ENCODE assay signal across 8 cellular contexts in the genomic region with DNA sequence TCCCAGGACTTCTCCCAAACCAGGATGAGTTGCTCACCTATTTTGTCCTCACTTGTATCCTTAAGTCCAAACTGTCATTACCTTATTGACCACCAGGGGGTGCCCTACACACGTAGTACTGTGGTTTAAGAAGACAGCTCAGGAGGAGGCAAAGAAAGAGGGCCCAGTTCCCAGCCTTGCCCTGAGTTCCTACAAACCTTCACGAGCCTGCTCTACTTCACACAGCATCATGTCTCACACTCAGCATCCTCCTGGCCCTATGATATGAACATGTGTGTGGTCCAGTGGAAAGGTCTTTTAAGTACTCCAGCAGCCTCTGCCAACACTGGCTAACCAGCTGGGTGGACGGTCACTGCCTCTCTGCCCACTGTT. TPM values are rescaled to one million over a fixed set of nuclear protein-coding genes. Genes with fewer than 3 reads are reported as not detected.
DNase-seq lines count a peak whose midpoint lies in the region; ATAC-seq, FAIRE-seq and TF ChIP-seq lines count a peak whose summit lies in the region.

No MANE protein-coding gene starts in this region.

- POLR2A ChIA-PET in GM10248 (lab: Yijun Ruan, JAX) (interaction anchor here (0.5 to 1.7 kb wide), 2 partner anchors 8 to 28 kb away, joined by 4 to 7 read pairs; a partner anchor contains a TSS), SK-N-SH (lab: Yijun Ruan, JAX) (interaction anchor here (0.9 to 2.4 kb wide), 2 partner anchors 20 to 22 kb away, joined by 3 to 5 read pairs; no protein-coding TSS in a partner anchor)

- FAIRE-seq in pancreas (lab: Jason Lieb, UNC): no peak

- TF ChIP-seq CTCF in GM10248 (IDR thresholded peaks at IDR 0.05; ENCODE audit: control extremely low read depth, extremely low read depth, low read depth, missing control alignments) (peak; percentile 88), SK-N-SH (IDR thresholded peaks at IDR 0.05) (peak; percentile 83), gastroesophageal sphincter (IDR thresholded peaks at IDR 0.05) (peak; percentile 84 to 94 (median 89)), pancreas (IDR thresholded peaks at IDR 0.05) (peak; percentile 80 to 95 (median 85)), type B pancreatic cell (conservative IDR thresholded peaks at IDR 0.05) (peak; percentile 90)

- peaks cover 0 to 14% of the 10 kb centered on the region in 2 experiments; a peak in 1 of 4 replicates for H3K4me1 ChIP-seq in SK-N-SH (ENCODE audit: control insufficient read depth in 1 of 2, insufficient read depth in 2 of 2, low read depth in 1 of 2, low read length in 1 of 2)
- peaks cover 2 to 47% (median 23%) of the 10 kb centered on the region in 3 donors for H3K4me1 ChIP-seq in gastroesophageal sphincter
- peaks cover 0 to 15% (median 8%) of the 10 kb centered on the region in 3 donors for H3K4me1 ChIP-seq in pancreas

- TF ChIP-seq POLR2A in gastroesophageal sphincter (IDR thresholded peaks at IDR 0.05): no peak

- H3K27me3 Mint-ChIP-seq in type B pancreatic cell: no peaks in the 10 kb centered on the region

- H3K27ac ChIP-seq in SK-N-SH (ENCODE audit: low read depth in 2 of 2, low read length in 1 of 2) (peak overlapping the region in 1 of 2 experiments; percentile 26; a peak in 1 of 4 replicates), gastroesophageal sphincter (peak overlapping the region; percentile 25 to 78 (median 72)), pancreas (no peak overlapping the region)

- H3K27me3 ChIP-seq in SK-N-SH (ENCODE audit: insufficient read depth): no peaks in the 10 kb centered on the region
- no peaks in the 10 kb centered on the region for H3K27me3 ChIP-seq in gastroesophageal sphincter
- H3K27me3 ChIP-seq in pancreas: no peaks in the 10 kb centered on the region

- ATAC-seq in gastroesophageal sphincter (peak; percentile 72), pancreas (peak; percentile 70 to 85 (median 78)), GM18517 (IDR thresholded peaks at IDR 0.05; ENCODE audit: unreplicated experiment) (no peak)

- H4K20me1 ChIP-seq in SK-N-SH (ENCODE audit: insufficient read depth): no peaks in the 10 kb centered on the region

- intact Hi-C loops in pancreas (cut with DNase I): loop anchor here in 2 of 3 donors (5.0 kb wide), 1 partner anchor 115 kb away; no protein-coding TSS in a partner anchor

- H3K4me3 Mint-ChIP-seq in type B pancreatic cell: peak overlapping the region; percentile 74

- WGBS in SK-N-SH (ENCODE audit: low lambda C conversion rate): 33% methylated on average over 3 of the region's 3 CpGs
- WGBS in gastroesophageal sphincter (ENCODE audit: low coverage in 1 of 2), 2 donors: 0 to 64% methylated on average over 1 to 2 of the region's 3 CpGs
- 28 to 35% methylated on average over 3 of the region's 3 CpGs for WGBS in pancreas, 2 donors

- peak; percentile 82 for TF ChIP-seq RAD21 in SK-N-SH (IDR thresholded peaks at IDR 0.05; ENCODE audit: low read length)

- peaks cover 10% of the 10 kb centered on the region for H3F3A ChIP-seq in SK-N-SH (replicated peaks; ENCODE audit: insufficient read depth)

- H3K79me2 ChIP-seq in SK-N-SH (ENCODE audit: insufficient read depth): peaks cover 26% of the 10 kb centered on the region

- peaks cover 8% of the 10 kb centered on the region for H3K36me3 Mint-ChIP-seq in type B pancreatic cell

- no peak for TF ChIP-seq EP300 in SK-N-SH (IDR thresholded peaks at IDR 0.05; ENCODE audit: borderline replicate concordance in 1 of 2, low read depth in 1 of 2, low read length in 1 of 2)
- no peak for TF ChIP-seq EP300 in gastroesophageal sphincter (IDR thresholded peaks at IDR 0.05)

- H3K9me3 ChIP-seq in SK-N-SH: no peaks in the 10 kb centered on the region
- H3K9me3 ChIP-seq in gastroesophageal sphincter: no peaks in the 10 kb centered on the region
- H3K9me3 ChIP-seq in pancreas: no peaks in the 10 kb centered on the region

- 0 out of 2 replicates have a peak overlapping the region, but pooled peaks have one; percentile 43 for H2AFZ ChIP-seq in SK-N-SH (ENCODE audit: low read depth)

- CTCF ChIA-PET in GM10248 (lab: Yijun Ruan, JAX) (interaction anchor here (0.6 to 9.0 kb wide), 57 partner anchors 9 to 716 kb away, joined by 3 to 109 read pairs (median 4); a partner anchor contains a TSS), SK-N-SH (lab: Yijun Ruan, JAX) (interaction anchor here (0.6 to 4.6 kb wide), 40 partner anchors 8 to 581 kb away, joined by 3 to 40 read pairs (median 4); a partner anchor contains a TSS)

- H3K36me3 ChIP-seq in SK-N-SH (replicated peaks in 1 of 2; ENCODE audit: control insufficient read depth in 1 of 2, insufficient read depth in 2 of 2, low read length in 1 of 2) (no peaks in the 10 kb centered on the region), gastroesophageal sphincter (no peaks in the 10 kb centered on the region), pancreas (no peaks in the 10 kb centered on the region)

- no peaks in the 10 kb centered on the region for H3K9me2 ChIP-seq in SK-N-SH

- H3K4me2 ChIP-seq in SK-N-SH: no peak overlapping the region

- H3K4me3 ChIP-seq in SK-N-SH (ENCODE audit: low read depth in 2 of 2, low read length in 1 of 2) (peak overlapping the region in 1 of 2 experiments; percentile 30; a peak in 1 of 4 replicates), gastroesophageal sphincter (no peak overlapping the region), pancreas (no peak overlapping the region)

- H3K9me3 Mint-ChIP-seq in type B pancreatic cell: no peaks in the 10 kb centered on the region

- H3K27ac Mint-ChIP-seq in type B pancreatic cell: peak overlapping the region; percentile 76

- DNase-seq in GM10248 (ENCODE audit: extremely low spot score) (peak; percentile 66), NCI-H1105 treated with DMSO at 0.1 percent for 48 hours (lab: John Stamatoyannopoulos, UW) (peak; percentile 83), SK-N-SH (peak; percentile 62), pancreas (peak in 4 of 6 donors; percentile 79 to 90 (median 86)), type B pancreatic cell (ENCODE audit: extremely low spot score, unreplicated experiment) (no peak)
- peak; percentile 84 for DNase-seq in activated naive CD4-positive, alpha-beta T cell treated with Interleukin-2 at 50 U/mL for 16 hours

- H3K4me1 Mint-ChIP-seq in type B pancreatic cell (ENCODE audit: unreplicated experiment): peaks cover 27% of the 10 kb centered on the region

- no peak overlapping the region for H3K9ac ChIP-seq in SK-N-SH

TF ChIP-seq in SK-N-SH, 30 proteins besides CTCF, POLR2A, EP300 and RAD21 (continues in another document):
- TF ChIP-seq, protein P1, sequence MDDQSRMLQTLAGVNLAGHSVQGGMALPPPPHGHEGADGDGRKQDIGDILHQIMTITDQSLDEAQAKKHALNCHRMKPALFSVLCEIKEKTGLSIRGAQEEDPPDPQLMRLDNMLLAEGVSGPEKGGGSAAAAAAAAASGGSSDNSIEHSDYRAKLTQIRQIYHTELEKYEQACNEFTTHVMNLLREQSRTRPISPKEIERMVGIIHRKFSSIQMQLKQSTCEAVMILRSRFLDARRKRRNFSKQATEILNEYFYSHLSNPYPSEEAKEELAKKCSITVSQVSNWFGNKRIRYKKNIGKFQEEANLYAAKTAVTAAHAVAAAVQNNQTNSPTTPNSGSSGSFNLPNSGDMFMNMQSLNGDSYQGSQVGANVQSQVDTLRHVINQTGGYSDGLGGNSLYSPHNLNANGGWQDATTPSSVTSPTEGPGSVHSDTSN (IDR thresholded peaks at IDR 0.05): no peak
- TF ChIP-seq, protein P2, sequence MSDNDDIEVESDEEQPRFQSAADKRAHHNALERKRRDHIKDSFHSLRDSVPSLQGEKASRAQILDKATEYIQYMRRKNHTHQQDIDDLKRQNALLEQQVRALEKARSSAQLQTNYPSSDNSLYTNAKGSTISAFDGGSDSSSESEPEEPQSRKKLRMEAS (IDR thresholded peaks at IDR 0.05; ENCODE audit: low read depth): no peak
- TF ChIP-seq MEF2A (IDR thresholded peaks at IDR 0.05; ENCODE audit: borderline replicate concordance, low read depth) (no peak), FOXM1 (IDR thresholded peaks at IDR 0.05; ENCODE audit: low read depth) (no peak), MXI1 (IDR thresholded peaks at IDR 0.05; ENCODE audit: low read depth, low read length) (no peak; the same call in 1 of the 2 replicates), RFX5 (IDR thresholded peaks at IDR 0.05; ENCODE audit: low read length) (peak; percentile 52; the same call in 1 of the 2 replicates)

RNA-seq across cellular contexts. Expression of a gene that starts 8.1 kb away (rescaled TPM):
- 5.0 and 5.5 TPM in 2 replicates for polyA plus RNA-seq in SK-N-SH (2012; rRNA removed)
- 2.4 and 3.3 TPM in 2 replicates for polyA plus RNA-seq in SK-N-SH (2012; cell fraction: cytosol; rRNA removed)
- 17.9 and 20.4 TPM in 2 replicates for polyA plus RNA-seq in SK-N-SH (2012; cell fraction: nucleus; rRNA removed)
- 1 to 10 TPM in 3 of 4 donors, under 1 TPM in 1; 0.54 to 8.1 (median 4.8) TPM for total RNA-seq in gastroesophageal sphincter
- 1 to 10 TPM; 3.7 to 5.8 (median 4.6) TPM for total RNA-seq in pancreas
- polyA plus RNA-seq in pancreas: 10 to 100 TPM; 10.3 to 12.9 TPM
- total RNA-seq in type B pancreatic cell (ENCODE audit: low replicate concordance): 9.4 and 9.6 TPM in 2 replicates

RNA-seq across cellular contexts. Expression of a gene that starts 8.4 kb away (rescaled TPM):
- polyA plus RNA-seq in SK-N-SH (2012; rRNA removed) (14.0 and 21.9 TPM in 2 replicates), pancreas (10 to 100 TPM; 35.0 to 40.5 TPM)
- 16.3 and 18.1 TPM in 2 replicates for polyA plus RNA-seq in SK-N-SH (2012; cell fraction: cytosol; rRNA removed)
- 76.2 and 102 TPM in 2 replicates for polyA plus RNA-seq in SK-N-SH (2012; cell fraction: nucleus; rRNA removed)
- total RNA-seq in gastroesophageal sphincter (10 to 100 TPM; 28.9 to 44.1 (median 35.2) TPM), pancreas (10 to 100 TPM; 12.7 to 24.3 (median 17.6) TPM), type B pancreatic cell (ENCODE audit: low replicate concordance) (28.5 and 37.4 TPM in 2 replicates)

RNA-seq across cellular contexts. Expression of a gene that starts 11.0 kb away (rescaled TPM):
- polyA plus RNA-seq in SK-N-SH (2012; rRNA removed) (24.2 and 24.7 TPM in 2 replicates), pancreas (10 to 100 TPM; 13.8 to 16.6 TPM)
- 14.5 and 20.7 TPM in 2 replicates for polyA plus RNA-seq in SK-N-SH (2012; cell fraction: cytosol; rRNA removed)
- 27.5 and 35.6 TPM in 2 replicates for polyA plus RNA-seq in SK-N-SH (2012; cell fraction: nucleus; rRNA removed)
- total RNA-seq in gastroesophageal sphincter (10 to 100 TPM in 3 of 4 donors, 1 to 10 TPM in 1; 8.4 to 17.5 (median 11.4) TPM), pancreas (10 to 100 TPM; 12.9 to 23.2 (median 16.9) TPM), type B pancreatic cell (ENCODE audit: low replicate concordance) (41.3 and 43.1 TPM in 2 replicates)

RNA-seq across cellular contexts. Expression of a gene that starts 15.6 kb away (rescaled TPM):
- polyA plus RNA-seq in SK-N-SH (2012; rRNA removed) (20.1 and 27.1 TPM in 2 replicates), pancreas (10 to 100 TPM; 20.7 to 22.8 TPM)
- polyA plus RNA-seq in SK-N-SH (2012; cell fraction: cytosol; rRNA removed): 16.0 and 19.9 TPM in 2 replicates
- polyA plus RNA-seq in SK-N-SH (2012; cell fraction: nucleus; rRNA removed): 37.5 and 65.8 TPM in 2 replicates
- total RNA-seq in gastroesophageal sphincter (10 to 100 TPM; 11.4 to 28.5 (median 15.5) TPM), pancreas (1 to 10 TPM; 3.2 to 6.2 (median 5.0) TPM), type B pancreatic cell (ENCODE audit: low replicate concordance) (16.1 and 18.1 TPM in 2 replicates)

RNA-seq across cellular contexts. Expression of a gene that starts 22.4 kb away (rescaled TPM):
- polyA plus RNA-seq in SK-N-SH (2012; rRNA removed) (217 and 321 TPM in 2 replicates), pancreas (100 to 1,000 TPM in 1 of 2 donors, 10 to 100 TPM in 1; 74.8 to 113 TPM)
- 124 and 156 TPM in 2 replicates for polyA plus RNA-seq in SK-N-SH (2012; cell fraction: cytosol; rRNA removed)
- 370 and 570 TPM in 2 replicates for polyA plus RNA-seq in SK-N-SH (2012; cell fraction: nucleus; rRNA removed)
- total RNA-seq in gastroesophageal sphincter (10 to 100 TPM; 68.9 to 97.9 (median 91.4) TPM), pancreas (10 to 100 TPM; 38.4 to 97.0 (median 58.8) TPM), type B pancreatic cell (ENCODE audit: low replicate concordance) (170 and 232 TPM in 2 replicates)

Comparison
In these comparisons a context has a peak if more than half of its experiments do, and no peak if none do; other contexts are left out.
1. H3K27ac ChIP-seq: peak in gastroesophageal sphincter (4 of 4); none in pancreas (0 of 4).
2. Peak in every context shown above with its lines, with median percentiles within 50 percentile points of each other: CTCF ChIP-seq.